In genomic region chr17:69412336-69412735, GRCh38 we compare ENCODE assay signal across 25 cellular contexts. TPM values are rescaled to one million over a fixed set of nuclear protein-coding genes. Genes with fewer than 3 reads are reported as not detected.
DNase-seq lines count a peak whose midpoint lies in the region; ATAC-seq and TF ChIP-seq lines count a peak whose summit lies in the region.
"Had no signal": no experiment of that assay in that cellular context is flagged by ENCODE, and none has a peak within 500 bp of the region (broad histone marks: within the 10 kb centered on the region; RNA-seq: fewer than 3 reads in every experiment).

No MANE protein-coding gene starts in this region.

- H3K9me3 Mint-ChIP-seq in neural crest cell, result no peaks in the 10 kb centered on the region
- H3K9me3 Mint-ChIP-seq: CD4-positive, alpha-beta memory T cell had no signal

- H3K27me3 ChIP-seq in right lobe of liver, result no peaks in the 10 kb centered on the region

- H3K4me3 ChIP-seq in right lobe of liver, result no peak overlapping the region
- H3K4me3 ChIP-seq: GM12878, PC-9 had no signal

- no peaks in the 10 kb centered on the region for H3K27me3 Mint-ChIP-seq in neural crest cell (ENCODE audit: low read depth)
- H3K27me3 Mint-ChIP-seq: CD4-positive, alpha-beta memory T cell had no signal

- H3K36me3 Mint-ChIP-seq in neural crest cell (ENCODE audit: low read depth), result no peaks in the 10 kb centered on the region
- H3K36me3 Mint-ChIP-seq: CD4-positive, alpha-beta memory T cell had no signal

- TF ChIP-seq POLR2A in right lobe of liver (IDR thresholded peaks at IDR 0.05), result no peak

- no peaks in the 10 kb centered on the region for H3K4me1 ChIP-seq in right lobe of liver

- TF ChIP-seq CTCF in neural crest cell (conservative IDR thresholded peaks at IDR 0.05) (no peak), right lobe of liver (IDR thresholded peaks at IDR 0.05) (no peak)

- no peak overlapping the region for H3K27ac ChIP-seq in right lobe of liver
- H3K27ac ChIP-seq: PC-9, RWPE1 had no signal

- intact Hi-C loops in right lobe of liver (cut with DNase I), result no loop called here

- DNase-seq in NCI-H526 treated with DMSO at 0.1 percent for 48 hours (lab: John Stamatoyannopoulos, UW) (peak; percentile 28), ecto neural progenitor cell (ENCODE audit: low spot score) (peak; percentile 58), neural crest cell (ENCODE audit: low read depth, low spot score) (no peak), GM03348 (ENCODE audit: low spot score) (no peak), NCI-H187 treated with DMSO at 0.1 percent for 48 hours (lab: John Stamatoyannopoulos, UW) (no peak), right lobe of liver (no peak)
- DNase-seq: C1 segment of cervical spinal cord; Caco-2; CD4-positive, alpha-beta memory T cell; IMR-90; KG1; NCI-H1092; NCI-H1417 treated with DMSO at 0.1 percent for 48 hours; NCI-H1694 treated with DMSO at 0.1 percent for 48 hours; NCI-H2081 treated with DMSO at 0.1 percent for 48 hours; NCI-H2171; NCI-H226; NCI-H510A; NCI-H748 treated with DMSO at 0.1 percent for 48 hours; NK-92 treated with Interleukin-12 subunit alpha and Interleukin-12 subunit beta, amount 100 ng/mL, for 24 hours; PC-9; SHP77 had no signal

- 45% methylated on average over 2 of the region's 2 CpGs for WGBS in right lobe of liver (ENCODE audit: insufficient coverage, low coverage, low lambda C conversion rate, missing lambda C conversion rate)

- H3K4me1 Mint-ChIP-seq in neural crest cell, result peaks cover 1% of the 10 kb centered on the region

- no peak overlapping the region for H3K27ac Mint-ChIP-seq in neural crest cell (ENCODE audit: unreplicated experiment)

- no peaks in the 10 kb centered on the region for H3K9me3 ChIP-seq in right lobe of liver
- H3K9me3 ChIP-seq: Caco-2 had no signal

- peak overlapping the region; percentile 44 for H3K4me3 Mint-ChIP-seq in neural crest cell

- no peaks in the 10 kb centered on the region for H3K36me3 ChIP-seq in right lobe of liver

- no peak for ATAC-seq in GM21825 (IDR thresholded peaks at IDR 0.05; ENCODE audit: unreplicated experiment)
- no peak for ATAC-seq in right lobe of liver
- ATAC-seq: GM12878 had no signal

RNA-seq across cellular contexts. Expression of gene MAP2K6, which starts 2.2 kb away (rescaled TPM):
- total RNA-seq in neural crest cell (45.4 and 48.4 TPM in 2 replicates), right lobe of liver (1 to 10 TPM; 1.8 to 3.6 (median 2.3) TPM)

Comparison
In these comparisons a context has a peak if more than half of its experiments do, and no peak if none do; other contexts are left out.
1. DNase-seq: peak in NCI-H526 treated with DMSO at 0.1 percent for 48 hours (single experiment) and ecto neural progenitor cell (single experiment); none in neural crest cell (single experiment), GM03348 (single experiment), NCI-H187 treated with DMSO at 0.1 percent for 48 hours (single experiment) and right lobe of liver (0 of 3).
2. RNA of gene MAP2K6, which starts 2.2 kb away (total RNA-seq): 45.4 to 48.4 TPM in neural crest cell; 1.8 to 3.6 TPM in right lobe of liver; every median in the first group is over 10 times any median in the second.